Comparison of ENCODE assay signal across 23 cellular contexts in genomic region chr1:169906938-169907337, GRCh38. TPM values are rescaled to one million over a fixed set of nuclear protein-coding genes. Genes with fewer than 3 reads are reported as not detected.
DNase-seq lines count a peak whose midpoint lies in the region; ATAC-seq and TF ChIP-seq lines count a peak whose summit lies in the region.
"Had no signal": no experiment of that assay in that cellular context is flagged by ENCODE, and none has a peak within 500 bp of the region (broad histone marks: within the 10 kb centered on the region; RNA-seq: fewer than 3 reads in every experiment).

No MANE protein-coding gene starts in this region.

- DNase-seq in GM23248 (peak; percentile 61), PC-3 (peak; percentile 23), choroid plexus epithelial cell (ENCODE audit: low read depth) (peak; percentile 34), mucosa of descending colon (no peak), superior temporal gyrus (ENCODE audit: extremely low spot score) (no peak)
- DNase-seq in activated CD4-positive, CD25-positive, alpha-beta regulatory T cell treated with anti-CD3 and anti-CD28 coated beads, Interleukin-2, amount 50 U/mL, for 72 hours: no peak
- no peak for DNase-seq in activated naive CD4-positive, alpha-beta T cell treated with anti-CD3 and anti-CD28 coated beads, Interleukin-2, amount 50 U/mL, for 16 hours
- DNase-seq: activated CD8-positive, alpha-beta memory T cell treated with anti-CD3 and anti-CD28 coated beads, Interleukin-2, amount 50 U/mL, for 4 hours; activated naive CD8-positive, alpha-beta T cell treated with anti-CD3 and anti-CD28 coated beads for 36 hours; AML-193; CD8-positive, alpha-beta T cell; hypothalamus; lower lobe of right lung; NCI-H187 treated with DMSO at 0.1 percent for 48 hours; NCI-H345; NCI-H748 treated with DMSO at 0.1 percent for 48 hours; sigmoid colon; T-helper 2 cell had no signal

- no peaks in the 10 kb centered on the region for H4K20me1 ChIP-seq in GM23248 (ENCODE audit: insufficient read depth)
- H4K20me1 ChIP-seq in PC-3 (ENCODE audit: low read length): no peaks in the 10 kb centered on the region

- H3K4me1 ChIP-seq in GM23248 (ENCODE audit: insufficient read depth): no peaks in the 10 kb centered on the region
- H3K4me1 ChIP-seq in PC-3 (ENCODE audit: insufficient read depth, low read length): no peaks in the 10 kb centered on the region
- H3K4me1 ChIP-seq in mucosa of descending colon (ENCODE audit: low read depth): no peaks in the 10 kb centered on the region
- H3K4me1 ChIP-seq: gastroesophageal sphincter, lower lobe of right lung, sigmoid colon had no signal

- H3K9me2 ChIP-seq in GM23248 (ENCODE audit: insufficient read depth) (no peaks in the 10 kb centered on the region), PC-3 (replicated peaks; ENCODE audit: low read length) (no peaks in the 10 kb centered on the region)

- H2AFZ ChIP-seq in GM23248 (no peak overlapping the region), PC-3 (ENCODE audit: low read length) (no peak overlapping the region)

- in situ Hi-C loops in GM23248 (cut with MboI): no loop called here

- H3K9me3 ChIP-seq in GM23248 (ENCODE audit: low read depth) (no peaks in the 10 kb centered on the region), PC-3 (ENCODE audit: low read length) (no peaks in the 10 kb centered on the region), mucosa of descending colon (no peaks in the 10 kb centered on the region)
- H3K9me3 ChIP-seq: lower lobe of right lung, sigmoid colon had no signal

- H3K27ac ChIP-seq in GM23248 (no peak overlapping the region), PC-3 (ENCODE audit: low read length) (no peak overlapping the region)
- H3K27ac ChIP-seq: gastroesophageal sphincter, lower lobe of right lung, RWPE1, sigmoid colon, SK-N-MC, VCaP had no signal

- ATAC-seq in PC-3 (no peak), mucosa of descending colon (peak; percentile 14), HG03378 (IDR thresholded peaks at IDR 0.05; ENCODE audit: unreplicated experiment) (no peak)
- ATAC-seq: CD8-positive, alpha-beta T cell; gastroesophageal sphincter; lower lobe of right lung had no signal

- H3K4me3 ChIP-seq in GM23248 (no peak overlapping the region), PC-3 (ENCODE audit: low read length) (no peak overlapping the region), choroid plexus epithelial cell (ENCODE audit: low read depth, low read length) (no peak overlapping the region), mucosa of descending colon (no peak overlapping the region)
- H3K4me3 ChIP-seq: gastroesophageal sphincter, lower lobe of right lung, sigmoid colon, SK-N-MC had no signal

- POLR2A ChIA-PET in PC-3 (lab: Charles Lee; ENCODE audit: unreplicated experiment): no interaction called here

- BruUV-seq in PC-3 (replicated peaks; lab: Mats Ljungman, UMichigan): no TSS peak

- H3K4me2 ChIP-seq in GM23248 (ENCODE audit: unreplicated experiment): no peak overlapping the region
- no peak overlapping the region for H3K4me2 ChIP-seq in PC-3 (ENCODE audit: low read length)

- no peaks in the 10 kb centered on the region for H3F3A ChIP-seq in GM23248 (ENCODE audit: insufficient read depth)
- H3F3A ChIP-seq in PC-3 (ENCODE audit: low read length, unreplicated experiment): no peaks in the 10 kb centered on the region

- H3K36me3 ChIP-seq in GM23248 (ENCODE audit: low read depth) (no peaks in the 10 kb centered on the region), PC-3 (ENCODE audit: low read depth, low read length) (no peaks in the 10 kb centered on the region), mucosa of descending colon (ENCODE audit: low read depth) (no peaks in the 10 kb centered on the region)
- H3K36me3 ChIP-seq: gastroesophageal sphincter, lower lobe of right lung, sigmoid colon had no signal

- H3K9ac ChIP-seq in GM23248 (no peak overlapping the region), PC-3 (ENCODE audit: low read length) (no peak overlapping the region)

- CTCF ChIA-PET in PC-3 (lab: Charles Lee): no interaction called here

- no peak for TF ChIP-seq CTCF in PC-3 (conservative IDR thresholded peaks at IDR 0.05; ENCODE audit: low read depth, low read length)
- no peak for TF ChIP-seq CTCF in choroid plexus epithelial cell (conservative IDR thresholded peaks at IDR 0.05; ENCODE audit: low read depth, low read length)
- TF ChIP-seq CTCF in mucosa of descending colon (IDR thresholded peaks at IDR 0.05): no peak

- H3K79me2 ChIP-seq in GM23248 (ENCODE audit: insufficient read depth): no peaks in the 10 kb centered on the region
- H3K79me2 ChIP-seq in PC-3 (ENCODE audit: low read length): no peaks in the 10 kb centered on the region

- H3K27me3 ChIP-seq in GM23248 (replicated peaks; ENCODE audit: insufficient read depth) (no peaks in the 10 kb centered on the region), PC-3 (ENCODE audit: low read length) (no peaks in the 10 kb centered on the region)

- intact Hi-C loops in PC-3 (cut with micrococcal nuclease): no loop called here
- intact Hi-C loops in mucosa of descending colon (cut with DNase I, micrococcal nuclease): no loop called here

RNA-seq across cellular contexts. Expression of gene SCYL3, which starts 13.2 kb away (rescaled TPM):
- total RNA-seq in GM23248 (2014; rRNA removed; shearing (Covaris generic)): 7.6 and 10.2 TPM in 2 replicates
- 4.5 and 5.8 TPM in 2 replicates for polyA plus RNA-seq in GM23248 (2016; fragmentation: Nextera tagmentation; extraction: Ambion mirVana)
- total RNA-seq in PC-3 (2014; rRNA removed) (3.1 and 3.6 TPM in 2 replicates), mucosa of descending colon (10 to 100 TPM; 13.4 to 20.4 (median 14.9) TPM)

Comparison
In these comparisons a context has a peak if more than half of its experiments do, and no peak if none do; other contexts are left out.
1. DNase-seq: peak in GM23248 (single experiment), PC-3 (single experiment) and choroid plexus epithelial cell (single experiment); none in mucosa of descending colon (0 of 3), activated CD4-positive, CD25-positive, alpha-beta regulatory T cell treated with anti-CD3 and anti-CD28 coated beads, Interleukin-2, amount 50 U/mL, for 72 hours (single experiment), superior temporal gyrus (single experiment) and activated naive CD4-positive, alpha-beta T cell treated with anti-CD3 and anti-CD28 coated beads, Interleukin-2, amount 50 U/mL, for 16 hours (single experiment).